In the genomic region with DNA sequence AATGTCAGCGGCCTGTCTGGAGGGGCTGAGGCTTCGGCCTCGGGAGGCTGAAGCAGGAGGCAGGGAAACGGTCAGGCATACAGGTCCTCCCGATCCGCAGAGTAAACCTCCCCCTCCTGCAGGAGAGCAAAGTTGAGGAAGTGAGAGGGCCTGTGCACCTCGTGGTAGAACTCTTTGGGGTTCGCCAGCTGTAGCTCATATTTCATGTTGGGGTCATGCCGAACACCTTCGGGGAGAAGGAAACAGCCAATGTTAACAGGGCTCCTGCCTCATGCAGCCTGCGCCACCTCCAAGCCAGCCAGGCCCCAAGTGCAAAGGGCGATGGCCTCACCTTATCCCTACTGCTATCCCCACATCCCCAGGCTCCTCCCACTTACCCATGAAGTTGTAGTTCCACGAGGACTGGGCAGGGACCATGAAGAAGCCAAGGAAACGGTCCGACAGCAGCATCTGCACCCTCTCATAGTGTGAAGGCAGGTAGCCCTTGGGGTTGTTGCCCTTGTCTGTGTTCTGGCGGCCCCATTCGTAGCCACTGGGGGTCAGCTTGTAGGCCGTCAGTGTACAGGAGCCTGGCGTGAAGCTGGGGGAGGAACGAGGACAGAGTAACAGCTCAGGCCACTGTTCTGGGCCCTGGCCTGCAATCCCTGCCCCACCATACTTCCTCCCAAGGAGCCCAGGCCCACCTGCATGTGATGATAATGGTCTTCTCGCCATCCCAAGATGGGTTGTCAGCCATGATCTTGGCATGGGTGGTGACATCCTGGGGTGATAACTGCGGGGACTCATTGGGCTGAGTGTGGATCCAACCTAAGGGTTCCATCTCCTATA, we compare ENCODE assay signal across 8 cellular contexts. TPM values are rescaled to one million over a fixed set of nuclear protein-coding genes. Genes with fewer than 3 reads are reported as not detected.
DNase-seq lines count a peak whose midpoint lies in the region; ATAC-seq, FAIRE-seq and TF ChIP-seq lines count a peak whose summit lies in the region.
"Had no signal": no experiment of that assay in that cellular context is flagged by ENCODE, and none has a peak within 500 bp of the region (broad histone marks: within the 10 kb centered on the region; RNA-seq: fewer than 3 reads in every experiment).

No MANE protein-coding gene starts in this region.

- no peaks in the 10 kb centered on the region for H3K9me3 ChIP-seq in RWPE2 (ENCODE audit: severe bottlenecking)
- no peaks in the 10 kb centered on the region for H3K9me3 ChIP-seq in kidney (ENCODE audit: control insufficient read depth in 1 of 2, low read length in 2 of 2)
- no peaks in the 10 kb centered on the region for H3K9me3 ChIP-seq in stomach

- intact Hi-C loops in kidney (cut with DNase I) (no loop called here), stomach (cut with DNase I; ENCODE audit: low total_unique reads) (no loop called here)

- peak; percentile 58 for FAIRE-seq in GM12891 (lab: Jason Lieb, UNC)
- no peak for FAIRE-seq in kidney (lab: Jason Lieb, UNC)

- TF ChIP-seq CTCF in RWPE2 (IDR thresholded peaks at IDR 0.05; ENCODE audit: poor library complexity, severe bottlenecking) (no peak), kidney (IDR thresholded peaks at IDR 0.05; ENCODE audit: borderline replicate concordance, extremely low read depth, insufficient read depth) (no peak), stomach (IDR thresholded peaks at IDR 0.05) (no peak)

- no peak overlapping the region for H3K9ac ChIP-seq in kidney (ENCODE audit: low read length in 2 of 2)

- ATAC-seq in RWPE2 (ENCODE audit: low read depth): no peak

- TF ChIP-seq EP300 in stomach (IDR thresholded peaks at IDR 0.05): no peak

- no peak for DNase-seq in GM12891 (ENCODE audit: insufficient read length, low spot score)
- no peak for DNase-seq in RWPE2 (ENCODE audit: low spot score)
- DNase-seq in kidney: peak; percentile 64
- no peak for DNase-seq in stomach
- no peak for DNase-seq in HUDEP-2 (lab: John Stamatoyannopoulos, UW; ENCODE audit: unreplicated experiment in 76 of 76)
- no peak for DNase-seq in NOMO-1 treated with DMSO at 0.1 percent for 48 hours (lab: John Stamatoyannopoulos, UW; ENCODE audit: unreplicated experiment)
- DNase-seq in retina: no peak
- DNase-seq: NCI-H1436 treated with DMSO at 0.1 percent for 48 hours had no signal

- H3K4me3 ChIP-seq in RWPE2 (ENCODE audit: severe bottlenecking) (no peak overlapping the region), kidney (ENCODE audit: low read length in 2 of 2) (no peak overlapping the region), stomach (no peak overlapping the region)

- WGBS in stomach, 5 donors: 58 to 72% (median 61%) methylated on average over 21 to 22 of the region's 22 CpGs

- TF ChIP-seq POLR2A in GM12891 (IDR thresholded peaks at IDR 0.05; ENCODE audit: low read depth, low read length): peak; percentile 36; the same call in 1 of the 2 replicates
- TF ChIP-seq POLR2A in stomach (IDR thresholded peaks at IDR 0.05): no peak

- H3K27ac ChIP-seq in RWPE2 (ENCODE audit: poor library complexity, severe bottlenecking): peak overlapping the region; percentile 82
- peak overlapping the region; percentile 2 to 92 for H3K27ac ChIP-seq in kidney (ENCODE audit: low read depth in 2 of 2, low read length in 2 of 2)
- H3K27ac ChIP-seq in stomach: peak overlapping the region; percentile 96 to 99 (median 98)

- H3K36me3 ChIP-seq in RWPE2 (ENCODE audit: low read depth) (peaks cover 54% of the 10 kb centered on the region), kidney (ENCODE audit: control insufficient read depth in 1 of 2, insufficient read depth in 2 of 2, low read length in 2 of 2) (peaks cover 47 to 52% of the 10 kb centered on the region in 2 donors), stomach (peaks cover 57 to 61% (median 58%) of the 10 kb centered on the region in 4 donors)

- H3K27me3 ChIP-seq in RWPE2 (ENCODE audit: insufficient read depth, poor library complexity, severe bottlenecking): no peaks in the 10 kb centered on the region
- no peaks in the 10 kb centered on the region for H3K27me3 ChIP-seq in stomach

- H3K4me1 ChIP-seq in RWPE2 (ENCODE audit: insufficient read depth, poor library complexity, severe bottlenecking): no peaks in the 10 kb centered on the region
- H3K4me1 ChIP-seq in kidney (ENCODE audit: control insufficient read depth in 1 of 2, insufficient read depth in 1 of 2, low read depth in 1 of 2, low read length in 2 of 2): peaks cover 23 to 35% of the 10 kb centered on the region in 2 donors
- peaks cover 35 to 53% (median 43%) of the 10 kb centered on the region in 4 donors for H3K4me1 ChIP-seq in stomach

TF ChIP-seq in GM12891, 5 proteins besides CTCF, POLR2A, EP300 and RAD21:
- TF ChIP-seq TAF1 (IDR thresholded peaks at IDR 0.05; ENCODE audit: low read depth, low read length): no peak
- TF ChIP-seq POLR2AphosphoS5 (IDR thresholded peaks at IDR 0.05; ENCODE audit: low read depth, low read length): no peak; the same call in 1 of the 2 replicates
- no peak for TF ChIP-seq POU2F2 (IDR thresholded peaks at IDR 0.05; ENCODE audit: low read depth, low read length)
- TF ChIP-seq PAX5 (IDR thresholded peaks at IDR 0.05; ENCODE audit: insufficient read depth, low read length, severe bottlenecking): no peak
- peak; percentile 81 for TF ChIP-seq SPI1 (IDR thresholded peaks at IDR 0.05; ENCODE audit: low read depth, low read length)

RNA-seq across cellular contexts. Expression of a gene that starts 1.3 kb away (rescaled TPM):
- polyA plus RNA-seq in GM12891 (2012; ENCODE audit: low read depth, missing spikeins): 2.0 TPM
- total RNA-seq in kidney (17.1 TPM), stomach (100 to 1,000 TPM in 1 of 5 donors, 10 to 100 TPM in 3, 1 to 10 TPM in 1; 8.6 to 284 (median 39.1) TPM)
- polyA plus RNA-seq in kidney (ENCODE audit: insufficient read depth, low read depth, low replicate concordance) (26.6 TPM), stomach (10 to 100 TPM; 15.6 to 32.4 (median 19.2) TPM)

RNA-seq across cellular contexts. Expression of a gene that starts 5.4 kb away (rescaled TPM):
- polyA plus RNA-seq in GM12891 (2012; ENCODE audit: low read depth, missing spikeins): 1.5 TPM
- total RNA-seq in kidney (20.1 TPM), stomach (100 to 1,000 TPM in 1 of 5 donors, 10 to 100 TPM in 2, 1 to 10 TPM in 2; 4.1 to 119 (median 53.1) TPM)
- polyA plus RNA-seq in kidney (ENCODE audit: insufficient read depth, low read depth, low replicate concordance) (7.0 TPM), stomach (1 to 10 TPM; 1.4 to 2.7 (median 2.0) TPM)

RNA-seq across cellular contexts. Expression of a gene that starts 22.3 kb away (rescaled TPM):
- 2.8 TPM for polyA plus RNA-seq in GM12891 (2012; ENCODE audit: low read depth, missing spikeins)
- total RNA-seq in kidney: 48.9 TPM
- 60.4 TPM for polyA plus RNA-seq in kidney (ENCODE audit: insufficient read depth, low read depth, low replicate concordance)
- total RNA-seq in stomach: 10 to 100 TPM in 2 of 5 donors, 1 to 10 TPM in 2, under 1 TPM in 1; 0.29 to 15.8 (median 6.5) TPM
- polyA plus RNA-seq in stomach: 1 to 10 TPM; 1.8 to 5.9 (median 4.6) TPM

RNA-seq across cellular contexts. Expression of a gene that starts 33.7 kb away (rescaled TPM):
- polyA plus RNA-seq in GM12891 (2012; ENCODE audit: low read depth, missing spikeins): 135 TPM
- total RNA-seq in kidney: 236 TPM
- 181 TPM for polyA plus RNA-seq in kidney (ENCODE audit: insufficient read depth, low read depth, low replicate concordance)
- total RNA-seq in stomach: 100 to 1,000 TPM; 126 to 252 (median 201) TPM
- 10 to 100 TPM; 33.6 to 83.4 (median 38.4) TPM for polyA plus RNA-seq in stomach

RNA-seq across cellular contexts. Expression of a gene that starts 59.2 kb away (rescaled TPM):
- 0.10 TPM for polyA plus RNA-seq in GM12891 (2012; ENCODE audit: low read depth, missing spikeins)
- 6.2 TPM for total RNA-seq in kidney
- 1.3 TPM for polyA plus RNA-seq in kidney (ENCODE audit: insufficient read depth, low read depth, low replicate concordance)
- total RNA-seq in stomach: 1 to 10 TPM; 4.5 to 9.6 (median 8.1) TPM
- 1 to 10 TPM; 2.8 to 3.7 (median 3.1) TPM for polyA plus RNA-seq in stomach

Comparison
In these comparisons a context has a peak if more than half of its experiments do, and no peak if none do; other contexts are left out.
1. H3K27ac ChIP-seq: peak in every context shown above with its lines; median percentile 98 in stomach; 82 in RWPE2; 47 in kidney.